In the genomic region with DNA sequence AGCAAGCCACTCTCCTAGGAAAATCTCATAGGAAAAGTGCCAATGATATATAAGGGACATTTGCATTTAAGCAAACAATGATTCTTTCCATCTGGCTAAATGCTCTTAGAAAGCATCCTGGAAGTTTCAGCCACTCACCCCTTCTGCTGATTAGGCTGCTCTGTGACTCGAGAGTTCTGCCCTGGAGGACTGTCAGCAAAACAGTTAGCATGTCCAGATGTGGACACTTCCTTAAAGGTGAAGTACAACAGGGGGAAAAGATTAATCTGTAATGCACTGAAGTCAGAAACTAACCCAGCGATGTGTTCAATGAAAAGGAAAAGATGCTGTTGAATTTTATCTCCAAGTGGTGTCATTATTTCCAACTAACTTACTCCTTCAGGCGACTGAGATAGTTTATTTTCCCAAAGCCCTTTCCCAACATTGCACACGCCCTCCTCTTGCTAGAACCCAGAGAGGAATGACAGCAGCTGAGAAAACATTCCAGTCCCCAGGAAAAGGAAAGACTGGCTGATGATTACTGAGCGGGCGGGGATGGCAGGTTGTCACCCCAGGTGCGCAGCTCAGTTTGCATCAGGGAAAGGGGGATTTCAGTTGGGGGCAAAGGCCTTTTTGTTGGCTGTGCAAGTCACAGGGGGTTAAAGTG, we compare ENCODE assay signal across 22 cellular contexts.
DNase-seq lines count a peak whose midpoint lies in the region; ATAC-seq and TF ChIP-seq lines count a peak whose summit lies in the region.
"Had no signal": no experiment of that assay in that cellular context is flagged by ENCODE, and none has a peak within 500 bp of the region (broad histone marks: within the 10 kb centered on the region; RNA-seq: fewer than 3 reads in every experiment).

No MANE protein-coding gene starts in this region.

- WGBS in neuronal stem cell (ENCODE audit: extremely low coverage in 2 of 2, insufficient read length in 2 of 2, insufficient replicate concordance in 1 of 2), 2 donors, result no CpG with 5 or more reads among the region's 7 CpGs

- no peak overlapping the region for H3K4ac ChIP-seq in neuronal stem cell (ENCODE audit: low read length)

- no peak overlapping the region for H3K4me3 Mint-ChIP-seq in endothelial cell (ENCODE audit: unreplicated experiment)
- no peak overlapping the region for H3K4me3 Mint-ChIP-seq in neural progenitor cell
- H3K4me3 Mint-ChIP-seq: activated CD4-positive, alpha-beta T cell treated with anti-CD3 and anti-CD28 coated beads for 36 hours; activated CD8-positive, alpha-beta memory T cell treated with anti-CD3 and anti-CD28 coated beads, Interleukin-2, amount 10 ng/mL, durations not matched to agents 7 days and 5 days; CD8-positive, alpha-beta T cell; central memory CD8-positive, alpha-beta T cell had no signal

- H3K4me1 ChIP-seq in neuronal stem cell (ENCODE audit: control insufficient read depth in 2 of 2, insufficient read depth in 1 of 2, low read depth in 1 of 2, low read length in 2 of 2) (peaks cover 2 to 3% of the 10 kb centered on the region in 2 donors), neural progenitor cell (peaks cover 6% of the 10 kb centered on the region)
- H3K4me1 ChIP-seq: ascending aorta, upper lobe of left lung had no signal

- no peak overlapping the region for H3K4me2 ChIP-seq in neuronal stem cell (ENCODE audit: insufficient read depth, low read length, poor library complexity, severe bottlenecking)
- no peak overlapping the region for H3K4me2 ChIP-seq in neural progenitor cell

- H3K36me3 ChIP-seq in neuronal stem cell (replicated peaks in 1 of 2; ENCODE audit: control insufficient read depth in 2 of 2, insufficient read depth in 2 of 2, low read length in 2 of 2) (no peaks in the 10 kb centered on the region), neural progenitor cell (no peaks in the 10 kb centered on the region)
- H3K36me3 ChIP-seq: ascending aorta, ovary, upper lobe of left lung had no signal

- H2BK12ac ChIP-seq in neuronal stem cell (ENCODE audit: low read length), result no peak overlapping the region

- H3F3A ChIP-seq in neural progenitor cell (ENCODE audit: low read depth), result no peaks in the 10 kb centered on the region

- H3K4me3 ChIP-seq in neuronal stem cell (ENCODE audit: low read length in 2 of 2) (no peak overlapping the region), neural progenitor cell (no peak overlapping the region)
- H3K4me3 ChIP-seq: ascending aorta, lung, ovary, upper lobe of left lung had no signal

- H4K8ac ChIP-seq in neuronal stem cell (ENCODE audit: low read depth, low read length), result no peak overlapping the region

- H3K79me1 ChIP-seq in neuronal stem cell (ENCODE audit: low read depth, low read length), result no peaks in the 10 kb centered on the region

- no peaks in the 10 kb centered on the region for H3K79me2 ChIP-seq in neural progenitor cell (ENCODE audit: low read depth)

- TF ChIP-seq CTCF in endothelial cell (IDR thresholded peaks at IDR 0.05; ENCODE audit: unreplicated experiment) (no peak), neural progenitor cell (IDR thresholded peaks at IDR 0.05) (no peak)

- H3K9me3 ChIP-seq in neuronal stem cell (replicated peaks in 1 of 2; ENCODE audit: control insufficient read depth in 2 of 2, insufficient read depth in 1 of 2, low read depth in 1 of 2, low read length in 2 of 2), result peaks cover 0 to 4% of the 10 kb centered on the region in 2 donors
- no peaks in the 10 kb centered on the region for H3K9me3 ChIP-seq in neural progenitor cell (ENCODE audit: low read depth)
- H3K9me3 ChIP-seq: ascending aorta, ovary had no signal

- no peak for ATAC-seq in HG03025 (IDR thresholded peaks at IDR 0.05; ENCODE audit: low FRiP score, unreplicated experiment)
- ATAC-seq: activated CD4-positive, alpha-beta T cell treated with anti-CD3 and anti-CD28 coated beads for 36 hours; activated CD8-positive, alpha-beta memory T cell treated with anti-CD3 and anti-CD28 coated beads, Interleukin-2, amount 10 ng/mL, durations not matched to agents 7 days and 5 days; activated naive CD4-positive, alpha-beta T cell treated with anti-CD3 and anti-CD28 coated beads, Interleukin-2, amount 50 U/mL, for 72 hours; CD8-positive, alpha-beta T cell had no signal

- peaks cover 3% of the 10 kb centered on the region for H3K27me3 Mint-ChIP-seq in endothelial cell (ENCODE audit: unreplicated experiment)
- H3K27me3 Mint-ChIP-seq in neural progenitor cell (ENCODE audit: insufficient read depth, low read depth), result peaks cover 3% of the 10 kb centered on the region

- no peaks in the 10 kb centered on the region for H4K20me1 ChIP-seq in neural progenitor cell (ENCODE audit: low read depth)

- no peaks in the 10 kb centered on the region for H3K27me3 ChIP-seq in neuronal stem cell (ENCODE audit: control insufficient read depth in 3 of 3, insufficient read depth in 3 of 3, low read depth in 1 of 3, low read length in 3 of 3)
- no peaks in the 10 kb centered on the region for H3K27me3 ChIP-seq in neural progenitor cell
- H3K27me3 ChIP-seq: ascending aorta, ovary, upper lobe of left lung had no signal

- H3K9ac ChIP-seq in neuronal stem cell (ENCODE audit: low read depth, low read length, poor library complexity) (no peak overlapping the region), neural progenitor cell (no peak overlapping the region)

- no peak overlapping the region for H2BK5ac ChIP-seq in neuronal stem cell (ENCODE audit: low read length)

- H2AK5ac ChIP-seq in neuronal stem cell (ENCODE audit: low read depth, low read length), result no peak overlapping the region

- no peak overlapping the region for H3K23ac ChIP-seq in neuronal stem cell (ENCODE audit: low read depth, low read length, poor library complexity)

- H3K14ac ChIP-seq in neuronal stem cell (ENCODE audit: low read length), result no peak overlapping the region

- H4K91ac ChIP-seq in neuronal stem cell (ENCODE audit: low read depth, low read length, poor library complexity), result no peak overlapping the region

- no peak overlapping the region for H3K18ac ChIP-seq in neuronal stem cell (ENCODE audit: low read length)

- H2AFZ ChIP-seq in neuronal stem cell (ENCODE audit: low read length) (peak overlapping the region; percentile 52), neural progenitor cell (replicated peaks) (no peak overlapping the region)

- H2BK15ac ChIP-seq in neuronal stem cell (ENCODE audit: low read length), result no peak overlapping the region

- H3K4me1 Mint-ChIP-seq in endothelial cell (ENCODE audit: unreplicated experiment) (peaks cover 19% of the 10 kb centered on the region), neural progenitor cell (peaks cover 33% of the 10 kb centered on the region)
- H3K4me1 Mint-ChIP-seq: activated CD4-positive, alpha-beta T cell treated with anti-CD3 and anti-CD28 coated beads for 36 hours; activated CD8-positive, alpha-beta memory T cell treated with anti-CD3 and anti-CD28 coated beads, Interleukin-2, amount 10 ng/mL, durations not matched to agents 7 days and 5 days; central memory CD8-positive, alpha-beta T cell had no signal

- H3K27ac ChIP-seq in neuronal stem cell (replicated peaks; ENCODE audit: low read length), result no peak overlapping the region
- no peak overlapping the region for H3K27ac ChIP-seq in neural progenitor cell
- H3K27ac ChIP-seq: 22Rv1, ascending aorta, ovary, upper lobe of left lung had no signal

- H2BK120ac ChIP-seq in neuronal stem cell (ENCODE audit: low read depth, low read length), result no peak overlapping the region

- H3K9me3 Mint-ChIP-seq in endothelial cell (ENCODE audit: unreplicated experiment) (no peaks in the 10 kb centered on the region), neural progenitor cell (peaks cover 2% of the 10 kb centered on the region)
- H3K9me3 Mint-ChIP-seq: activated naive CD4-positive, alpha-beta T cell treated with anti-CD3 and anti-CD28 coated beads, Interleukin-2, amount 50 U/mL, for 72 hours; CD8-positive, alpha-beta T cell; central memory CD8-positive, alpha-beta T cell had no signal

- H3K27ac Mint-ChIP-seq in endothelial cell (ENCODE audit: unreplicated experiment), result peak overlapping the region; percentile 49
- H3K27ac Mint-ChIP-seq in neural progenitor cell, result no peak overlapping the region
- H3K27ac Mint-ChIP-seq: activated CD4-positive, alpha-beta T cell treated with anti-CD3 and anti-CD28 coated beads for 36 hours; activated CD8-positive, alpha-beta memory T cell treated with anti-CD3 and anti-CD28 coated beads, Interleukin-2, amount 10 ng/mL, durations not matched to agents 7 days and 5 days; activated naive CD4-positive, alpha-beta T cell treated with anti-CD3 and anti-CD28 coated beads, Interleukin-2, amount 50 U/mL, for 72 hours; CD8-positive, alpha-beta T cell had no signal

- DNase-seq in NCI-H1417 (lab: John Stamatoyannopoulos, UW), result peak in 2 of 3 experiments; percentile 57 to 82
- DNase-seq in NCI-H1417 treated with DMSO at 0.1 percent for 48 hours (lab: John Stamatoyannopoulos, UW), result no peak
- DNase-seq in NCI-H526 (lab: John Stamatoyannopoulos, UW), result peak; percentile 48 to 61
- DNase-seq in endothelial cell (ENCODE audit: low spot score), result peak; percentile 18
- no peak for DNase-seq in neuronal stem cell (ENCODE audit: low spot score)
- DNase-seq in neural progenitor cell (ENCODE audit: low spot score), result no peak
- DNase-seq in AG08396 (ENCODE audit: low spot score), result no peak
- DNase-seq: activated CD4-positive, alpha-beta T cell treated with anti-CD3 and anti-CD28 coated beads for 36 hours; activated CD8-positive, alpha-beta memory T cell treated with anti-CD3 and anti-CD28 coated beads, Interleukin-2, amount 10 ng/mL, durations not matched to agents 7 days and 5 days; AML-193; CD8-positive, alpha-beta T cell; DMS79 treated with DMSO at 0.1 percent for 48 hours; NCI-H774; ovary; SIG-M5; upper lobe of left lung had no signal

- H3K36me3 Mint-ChIP-seq in endothelial cell (ENCODE audit: low read depth, unreplicated experiment) (no peaks in the 10 kb centered on the region), neural progenitor cell (no peaks in the 10 kb centered on the region)
- H3K36me3 Mint-ChIP-seq: activated CD8-positive, alpha-beta memory T cell treated with anti-CD3 and anti-CD28 coated beads, Interleukin-2, amount 10 ng/mL, durations not matched to agents 7 days and 5 days; activated naive CD4-positive, alpha-beta T cell treated with anti-CD3 and anti-CD28 coated beads, Interleukin-2, amount 50 U/mL, for 72 hours; CD8-positive, alpha-beta T cell had no signal

Comparison
In these comparisons a context has a peak if more than half of its experiments do, and no peak if none do; other contexts are left out.
1. DNase-seq: peak in NCI-H1417 (2 of 3), NCI-H526 (2 of 2) and endothelial cell (single experiment); none in NCI-H1417 treated with DMSO at 0.1 percent for 48 hours (single experiment), neuronal stem cell (single experiment), neural progenitor cell (single experiment) and AG08396 (single experiment).